In the genomic region with DNA sequence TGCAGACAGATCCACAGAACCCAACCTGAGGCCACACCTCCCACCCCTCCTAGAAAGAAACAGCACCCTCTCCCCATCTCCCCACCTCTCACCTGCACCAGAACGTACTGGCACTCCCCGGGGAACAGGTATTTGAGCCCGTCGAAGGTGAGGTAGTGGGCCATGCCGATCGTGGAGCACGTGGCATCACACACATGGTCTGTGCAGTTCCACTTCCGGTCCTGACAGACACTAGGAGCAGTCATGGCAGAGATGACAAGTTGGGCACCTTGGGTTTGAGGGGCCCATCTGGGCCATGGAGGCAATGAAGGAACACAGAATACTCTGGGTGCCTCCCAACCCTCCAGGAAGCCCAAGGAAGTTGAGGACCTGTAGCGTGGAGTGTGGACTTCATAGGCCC, we compare ENCODE assay signal across 18 cellular contexts.
DNase-seq lines count a peak whose midpoint lies in the region; FAIRE-seq and TF ChIP-seq lines count a peak whose summit lies in the region.
"Had no signal": no experiment of that assay in that cellular context is flagged by ENCODE, and none has a peak within 500 bp of the region (broad histone marks: within the 10 kb centered on the region; RNA-seq: fewer than 3 reads in every experiment).

No MANE protein-coding gene starts in this region.

- TF ChIP-seq CTCF in astrocyte (IDR thresholded peaks at IDR 0.05; ENCODE audit: insufficient read depth, low read depth, low read length) (no peak), coronary artery (IDR thresholded peaks at IDR 0.05) (no peak), kidney (IDR thresholded peaks at IDR 0.05; ENCODE audit: borderline replicate concordance, extremely low read depth, insufficient read depth) (no peak)

- H3K27ac Mint-ChIP-seq in astrocyte (ENCODE audit: unreplicated experiment): peak overlapping the region; percentile 51
- H3K27ac Mint-ChIP-seq: CD4-positive, alpha-beta memory T cell had no signal

- H3K4me3 ChIP-seq in astrocyte (ENCODE audit: insufficient read depth, low read depth, low read length): no peak overlapping the region
- no peak overlapping the region for H3K4me3 ChIP-seq in coronary artery
- H3K4me3 ChIP-seq in kidney (ENCODE audit: low read length in 2 of 2): no peak overlapping the region
- H3K4me3 ChIP-seq: GM12878, GM23248 had no signal

- FAIRE-seq in astrocyte (lab: Jason Lieb, UNC) (no peak), kidney (lab: Jason Lieb, UNC) (no peak)
- FAIRE-seq: G401.6, GM12878, GM19239, H1 had no signal

- H3K4me1 Mint-ChIP-seq in astrocyte (ENCODE audit: low read depth, unreplicated experiment): peaks cover 12% of the 10 kb centered on the region
- H3K4me1 Mint-ChIP-seq: CD4-positive, alpha-beta memory T cell had no signal

- H3K4me1 ChIP-seq in astrocyte (ENCODE audit: insufficient read depth, low read length): no peaks in the 10 kb centered on the region
- no peaks in the 10 kb centered on the region for H3K4me1 ChIP-seq in kidney (ENCODE audit: control insufficient read depth in 1 of 2, insufficient read depth in 1 of 2, low read depth in 1 of 2, low read length in 2 of 2)

- intact Hi-C loops in kidney (cut with DNase I): no loop called here

- no peak overlapping the region for H3K4me2 ChIP-seq in astrocyte (ENCODE audit: low read length)

- no peaks in the 10 kb centered on the region for H3K9me3 Mint-ChIP-seq in astrocyte (ENCODE audit: unreplicated experiment)

- peaks cover 3% of the 10 kb centered on the region for H3K36me3 Mint-ChIP-seq in astrocyte (ENCODE audit: low read depth, unreplicated experiment)
- H3K36me3 Mint-ChIP-seq: CD4-positive, alpha-beta memory T cell had no signal

- H3K27ac ChIP-seq in astrocyte (ENCODE audit: low read depth, low read length): no peak overlapping the region
- H3K27ac ChIP-seq in coronary artery: no peak overlapping the region
- H3K27ac ChIP-seq in kidney (ENCODE audit: low read depth in 2 of 2, low read length in 2 of 2): no peak overlapping the region
- H3K27ac ChIP-seq: GM23248 had no signal

- H4K20me1 ChIP-seq in astrocyte (ENCODE audit: insufficient read depth, low read length): no peaks in the 10 kb centered on the region

- no peak overlapping the region for H3K9ac ChIP-seq in astrocyte (ENCODE audit: low read length)
- H3K9ac ChIP-seq in kidney (ENCODE audit: low read length in 2 of 2): no peak overlapping the region
- H3K9ac ChIP-seq: GM23248 had no signal

- peaks cover 2% of the 10 kb centered on the region for H3K27me3 ChIP-seq in astrocyte (ENCODE audit: insufficient read depth, low read length)

- no peaks in the 10 kb centered on the region for H3K79me2 ChIP-seq in astrocyte (ENCODE audit: insufficient read depth, low read length)

- DNase-seq in astrocyte (ENCODE audit: low read depth): no peak
- peak; percentile 65 for DNase-seq in coronary artery (ENCODE audit: low spot score)
- DNase-seq in kidney: peak; percentile 34
- no peak for DNase-seq in GDM1 (lab: John Stamatoyannopoulos, UW)
- no peak for DNase-seq in retina
- no peak for DNase-seq in NCI-H1417 treated with DMSO at 0.1 percent for 48 hours (lab: John Stamatoyannopoulos, UW)
- DNase-seq: C1 segment of cervical spinal cord; Calu3; CD4-positive, alpha-beta memory T cell; COR-L47; DMS53; DMS79 treated with DMSO at 0.1 percent for 48 hours; GM23248; HCEC 1CT had no signal

- H3K27me3 Mint-ChIP-seq in astrocyte (ENCODE audit: low read depth, unreplicated experiment): no peaks in the 10 kb centered on the region

- H3K36me3 ChIP-seq in astrocyte (ENCODE audit: insufficient read depth, low read length) (no peaks in the 10 kb centered on the region), kidney (ENCODE audit: control insufficient read depth in 1 of 2, insufficient read depth in 2 of 2, low read length in 2 of 2) (no peaks in the 10 kb centered on the region)

- H3K9me3 ChIP-seq in astrocyte (ENCODE audit: insufficient read depth, low read depth, low read length) (no peaks in the 10 kb centered on the region), kidney (ENCODE audit: control insufficient read depth in 1 of 2, low read length in 2 of 2) (no peaks in the 10 kb centered on the region)

- H3K4me3 Mint-ChIP-seq in astrocyte (ENCODE audit: unreplicated experiment): no peak overlapping the region
- H3K4me3 Mint-ChIP-seq: CD4-positive, alpha-beta memory T cell had no signal

- no peak overlapping the region for H2AFZ ChIP-seq in astrocyte (ENCODE audit: low read depth, low read length)
- H2AFZ ChIP-seq: GM23248 had no signal

Comparison
In these comparisons a context has a peak if more than half of its experiments do, and no peak if none do; other contexts are left out.
1. DNase-seq: peak in coronary artery (single experiment) and kidney (single experiment); none in astrocyte (single experiment), GDM1 (single experiment), retina (single experiment) and NCI-H1417 treated with DMSO at 0.1 percent for 48 hours (single experiment).